8 cellular contexts compared by ENCODE assay signal in genomic region chr15:39420123-39420852, GRCh38.
DNase-seq lines count a peak whose midpoint lies in the region; ATAC-seq and TF ChIP-seq lines count a peak whose summit lies in the region.
"Not testable (repeated sequence)": the region's sequence is repeated elsewhere in the genome, so short reads cannot be mapped to it uniquely, and the experiment has no call there.

No MANE protein-coding gene starts in this region.

- H3K27me3 Mint-ChIP-seq in chondrocyte (ENCODE audit: low read depth); glutamatergic neuron (ENCODE audit: unreplicated experiment): not testable (repeated sequence)

- TF ChIP-seq CTCF in RWPE1 (conservative IDR thresholded peaks at IDR 0.05; ENCODE audit: low read depth); chondrocyte (IDR thresholded peaks at IDR 0.05); glutamatergic neuron (IDR thresholded peaks at IDR 0.05; ENCODE audit: partially characterized antibody, unreplicated experiment); mucosa of descending colon (IDR thresholded peaks at IDR 0.05): not testable (repeated sequence)

- H3K27ac Mint-ChIP-seq in chondrocyte (ENCODE audit: unreplicated experiment) = not testable (repeated sequence)
- peak overlapping the region; percentile 28 for H3K27ac Mint-ChIP-seq in glutamatergic neuron (ENCODE audit: unreplicated experiment)

- intact Hi-C loops in mucosa of descending colon (cut with DNase I, micrococcal nuclease) = not testable (repeated sequence)

- not testable (repeated sequence) for H3K27me3 ChIP-seq in thymus (ENCODE audit: control insufficient read depth, insufficient read depth)

- POLR2A ChIA-PET in RWPE1 (lab: Yijun Ruan, JAX; ENCODE audit: low non-redundant PET) = not testable (repeated sequence)

- H3K36me3 Mint-ChIP-seq in chondrocyte (ENCODE audit: low read depth); glutamatergic neuron (ENCODE audit: unreplicated experiment): not testable (repeated sequence)

- not testable (repeated sequence) for H3K9me3 ChIP-seq in mucosa of descending colon; thymus (ENCODE audit: control insufficient read depth)

- CTCF ChIA-PET in RWPE1 (lab: Yijun Ruan, JAX) = interaction anchor here (0.6 to 1.6 kb wide), 5 partner anchors 12 to 340 kb away, joined by 3 to 5 read pairs (median 3); no protein-coding TSS in a partner anchor

- H3K4me3 Mint-ChIP-seq in chondrocyte (ENCODE audit: unreplicated experiment) = peak overlapping the region; percentile 22
- peak overlapping the region; percentile 7 for H3K4me3 Mint-ChIP-seq in glutamatergic neuron (ENCODE audit: unreplicated experiment)

- peaks cover 15% of the 10 kb centered on the region for H3K4me1 Mint-ChIP-seq in chondrocyte (ENCODE audit: low read depth)
- not testable (repeated sequence) for H3K4me1 Mint-ChIP-seq in glutamatergic neuron (ENCODE audit: low read depth, unreplicated experiment)

- not testable (repeated sequence) for ATAC-seq in mucosa of descending colon

- DNase-seq in ELF-1 (ENCODE audit: low read depth, low spot score) (peak; percentile 49), NCI-H1105 treated with DMSO at 0.1 percent for 48 hours (lab: John Stamatoyannopoulos, UW) (peak; percentile 26), NCI-H345 (lab: John Stamatoyannopoulos, UW) (peak; percentile 42), RWPE1 (ENCODE audit: low spot score) (peak; percentile 37), mucosa of descending colon (peak in 2 of 3 donors; percentile 49 to 54)
- not testable (repeated sequence) for DNase-seq in chondrocyte (ENCODE audit: low spot score); glutamatergic neuron

- WGBS in thymus = 89% methylated on average over 14 of the region's 19 CpGs

- H3K4me1 ChIP-seq in mucosa of descending colon (ENCODE audit: low read depth); thymus (ENCODE audit: control insufficient read depth, insufficient read depth, low read length): not testable (repeated sequence)

- not testable (repeated sequence) for H3K9me3 Mint-ChIP-seq in chondrocyte (ENCODE audit: low read depth); glutamatergic neuron (ENCODE audit: unreplicated experiment)

- H3K4me3 ChIP-seq in mucosa of descending colon; thymus (ENCODE audit: low read length): not testable (repeated sequence)

- not testable (repeated sequence) for H3K36me3 ChIP-seq in mucosa of descending colon (ENCODE audit: low read depth); thymus (ENCODE audit: control insufficient read depth, insufficient read depth)

- H3K27ac ChIP-seq in RWPE1 (peak overlapping the region; percentile 91), thymus (ENCODE audit: low read depth) (peak overlapping the region; percentile 70)
